In genomic region chr5:150129813-150130492, GRCh38 we compare ENCODE assay signal across 8 cellular contexts. TPM values are rescaled to one million over a fixed set of nuclear protein-coding genes. Genes with fewer than 3 reads are reported as not detected.
DNase-seq lines count a peak whose midpoint lies in the region; ATAC-seq and TF ChIP-seq lines count a peak whose summit lies in the region.

No MANE protein-coding gene starts in this region.

- TF ChIP-seq CTCF in GM10266 (IDR thresholded peaks at IDR 0.05; ENCODE audit: control insufficient read depth, insufficient read depth, low read depth, missing control alignments) (peak; percentile 86), brain (conservative IDR thresholded peaks at IDR 0.05) (peak; percentile 98), smooth muscle cell (IDR thresholded peaks at IDR 0.05; ENCODE audit: borderline replicate concordance, insufficient read depth, poor library complexity, severe bottlenecking) (peak; percentile 84)

- H4K20me1 ChIP-seq in smooth muscle cell (ENCODE audit: low read depth), result peaks cover 11% of the 10 kb centered on the region

- H3K9me3 Mint-ChIP-seq in brain, result no peaks in the 10 kb centered on the region

- 59% methylated on average over 25 of the region's 25 CpGs for WGBS in smooth muscle cell (ENCODE audit: low lambda C conversion rate)

- H3K4me1 ChIP-seq in HUES6 (ENCODE audit: control insufficient read depth, insufficient read depth, low read length) (peaks cover 36% of the 10 kb centered on the region), smooth muscle cell (ENCODE audit: low read depth) (no peaks in the 10 kb centered on the region)

- no peak overlapping the region for H3K4me2 ChIP-seq in smooth muscle cell

- H3K4me3 Mint-ChIP-seq in brain, result no peak overlapping the region

- H3K36me3 Mint-ChIP-seq in brain, result no peaks in the 10 kb centered on the region

- no peaks in the 10 kb centered on the region for H3K27me3 Mint-ChIP-seq in brain

- H3K27me3 ChIP-seq in HUES6 (ENCODE audit: control insufficient read depth, insufficient read depth, low read length) (peaks cover 28% of the 10 kb centered on the region), smooth muscle cell (ENCODE audit: low read depth) (no peaks in the 10 kb centered on the region)

- H3K4me3 ChIP-seq in HUES6 (ENCODE audit: low read depth, low read length) (no peak overlapping the region), smooth muscle cell (no peak overlapping the region)

- H3K27ac ChIP-seq in HUES6 (ENCODE audit: low read depth, low read length) (no peak overlapping the region), smooth muscle cell (ENCODE audit: low read depth) (peak overlapping the region; percentile 100)

- H3K79me2 ChIP-seq in smooth muscle cell (ENCODE audit: low read depth), result peaks cover 15% of the 10 kb centered on the region

- H3K4me1 Mint-ChIP-seq in brain, result peaks cover 28% of the 10 kb centered on the region

- no peak overlapping the region for H2AFZ ChIP-seq in smooth muscle cell (ENCODE audit: low read depth)

- H3K27ac Mint-ChIP-seq in brain, result peak overlapping the region; percentile 73 to 90 (median 84)

- DNase-seq in 8988T, result peak; percentile 92
- DNase-seq in GM10266 (ENCODE audit: extremely low spot score), result peak; percentile 85
- peak; percentile 14 for DNase-seq in T follicular helper cell (ENCODE audit: low read depth)
- peak; percentile 72 for DNase-seq in inferior parietal cortex (ENCODE audit: extremely low spot score)
- DNase-seq in smooth muscle cell (lab: John Stamatoyannopoulos, UW; ENCODE audit: unreplicated experiment), result no peak

- H3K9ac ChIP-seq in HUES6 (ENCODE audit: low read length), result peak overlapping the region; percentile 12
- no peak overlapping the region for H3K9ac ChIP-seq in smooth muscle cell (ENCODE audit: low read depth)

- no peaks in the 10 kb centered on the region for H3K9me3 ChIP-seq in HUES6 (ENCODE audit: control insufficient read depth, insufficient read depth, low read depth, low read length)
- H3K9me3 ChIP-seq in smooth muscle cell (replicated peaks; ENCODE audit: low read depth), result no peaks in the 10 kb centered on the region

- peaks cover 21% of the 10 kb centered on the region; the same call in 1 of the 2 replicates for H3K36me3 ChIP-seq in HUES6 (ENCODE audit: control insufficient read depth, insufficient read depth, low read length)
- no peaks in the 10 kb centered on the region for H3K36me3 ChIP-seq in smooth muscle cell (ENCODE audit: low read depth)

- no peak for ATAC-seq in HG02840 (IDR thresholded peaks at IDR 0.05; ENCODE audit: low FRiP score, unreplicated experiment)

- H3F3A ChIP-seq in smooth muscle cell (ENCODE audit: low read depth), result peaks cover 15% of the 10 kb centered on the region

RNA-seq across cellular contexts. Expression of gene PDGFRB, which starts 25.7 kb away (rescaled TPM):
- polyA plus RNA-seq in brain (ENCODE audit: insufficient read depth, low read depth, low replicate concordance) (32.0 TPM), smooth muscle cell (390 and 522 TPM in 2 replicates)
- 362 and 370 TPM in 2 replicates for total RNA-seq in smooth muscle cell

RNA-seq across cellular contexts. Expression of gene CDX1, which starts 36.6 kb away (rescaled TPM):
- polyA plus RNA-seq in brain (ENCODE audit: insufficient read depth, low read depth, low replicate concordance) (not detected), smooth muscle cell (5.0 and 8.5 TPM in 2 replicates)
- total RNA-seq in smooth muscle cell, result 1.4 and 3.9 TPM in 2 replicates

RNA-seq across cellular contexts. Expression of gene CSF1R, which starts 43.6 kb away (rescaled TPM):
- polyA plus RNA-seq in brain (ENCODE audit: insufficient read depth, low read depth, low replicate concordance) (13.2 TPM), smooth muscle cell (2.2 and 12.9 TPM in 2 replicates)
- 3.9 and 6.2 TPM in 2 replicates for total RNA-seq in smooth muscle cell

RNA-seq across cellular contexts. Expression of gene SLC6A7, which starts 59.9 kb away (rescaled TPM):
- polyA plus RNA-seq in brain (ENCODE audit: insufficient read depth, low read depth, low replicate concordance), result 4.1 TPM
- total RNA-seq in smooth muscle cell, result not detected in 2 replicates
- polyA plus RNA-seq in smooth muscle cell, result 0.10 TPM in 1 of 2 replicates, not detected in the other

Comparison
In these comparisons a context has a peak if more than half of its experiments do, and no peak if none do; other contexts are left out.
1. RNA of gene PDGFRB, which starts 25.7 kb away (polyA plus RNA-seq): 390 to 522 TPM in smooth muscle cell; 32.0 TPM in brain (single experiment); every median in the first group is over 10 times any median in the second.
2. Peak in every context shown above with its lines, with median percentiles within 50 percentile points of each other: CTCF ChIP-seq.